In the genomic region with DNA sequence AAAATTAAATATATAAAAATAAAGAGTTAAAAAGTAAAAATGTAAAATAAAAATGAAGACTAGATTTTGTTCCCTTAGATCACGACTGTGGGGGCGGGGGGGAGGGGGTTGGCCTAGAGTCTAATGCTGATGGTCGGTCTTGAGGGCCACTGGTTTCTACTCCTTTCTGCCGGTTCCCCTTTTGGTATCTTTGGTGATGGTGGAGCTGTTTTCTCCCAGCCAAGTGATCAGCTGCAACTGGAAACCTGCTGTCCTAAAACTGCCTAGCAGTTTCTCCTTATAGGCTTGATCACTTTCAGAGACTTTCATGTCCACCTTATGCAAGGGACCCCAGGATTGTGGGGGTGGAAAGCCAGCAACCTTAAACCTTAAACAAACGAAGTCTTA, we compare ENCODE assay signal across 3 cellular contexts.
TF ChIP-seq lines count a peak whose summit lies in the region.

No MANE protein-coding gene starts in this region.

TF ChIP-seq in A549, 52 proteins besides CTCF, POLR2A, EP300 and RAD21:
- TF ChIP-seq EHF (CRISPR knock-in tag; IDR thresholded peaks at IDR 0.05): no peak
- TF ChIP-seq JUNB (IDR thresholded peaks at IDR 0.05): no peak

TF ChIP-seq in GM12891, 5 proteins besides CTCF, POLR2A, EP300 and RAD21:
- peak; percentile 84 for TF ChIP-seq SPI1 (IDR thresholded peaks at IDR 0.05; ENCODE audit: low read depth, low read length)
- TF ChIP-seq TAF1 (IDR thresholded peaks at IDR 0.05; ENCODE audit: low read depth, low read length): no peak

TF ChIP-seq in endothelial cell of umbilical vein, 7 proteins besides CTCF, POLR2A, EP300 and RAD21:
- TF ChIP-seq MYC (IDR thresholded peaks at IDR 0.05; ENCODE audit: low read depth, low read length): no peak
- TF ChIP-seq MAX (IDR thresholded peaks at IDR 0.05; ENCODE audit: insufficient read depth, insufficient read length): no peak
- no peak for TF ChIP-seq FOS (IDR thresholded peaks at IDR 0.05; ENCODE audit: borderline replicate concordance, insufficient read depth, low read length)
- no peak for TF ChIP-seq GATA2 (IDR thresholded peaks at IDR 0.05; ENCODE audit: insufficient read depth, insufficient read length, low read depth, low read length)
